8 cellular contexts compared by ENCODE assay signal in the genomic region with DNA sequence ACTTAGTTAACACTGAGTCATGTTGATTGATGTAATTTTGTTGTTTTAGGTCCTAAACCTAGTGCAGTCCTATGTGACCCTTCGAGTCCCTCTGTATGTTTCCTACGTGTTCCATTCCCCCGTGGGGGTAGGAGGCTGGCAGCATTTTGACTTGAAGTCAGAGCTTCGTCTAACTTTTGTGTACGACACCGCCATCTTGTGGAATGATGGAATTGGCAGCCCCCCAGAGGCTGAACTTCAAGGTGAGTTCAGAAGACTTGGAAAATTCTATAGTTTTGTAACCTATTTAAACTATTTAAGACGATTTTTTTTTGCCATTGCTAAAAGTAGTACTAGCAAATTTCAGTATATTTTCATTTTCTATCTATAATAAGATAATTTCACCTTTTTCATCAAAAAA.
DNase-seq lines count a peak whose midpoint lies in the region; ATAC-seq and TF ChIP-seq lines count a peak whose summit lies in the region.

No MANE protein-coding gene starts in this region.

- ATAC-seq in GM18861 (IDR thresholded peaks at IDR 0.05; ENCODE audit: unreplicated experiment) (peak; percentile 51), SK-N-SH treated with all-trans-retinoic acid at 6 μM for 48 hours (peak; percentile 61; the same call in 1 of the 3 replicates)

- no peak overlapping the region for H3K4me3 ChIP-seq in HL-60 (replicated peaks; ENCODE audit: insufficient read depth, low read length)

- DNase-seq in AML-193 (lab: John Stamatoyannopoulos, UW) (peak; percentile 4 to 9), HL-60 (ENCODE audit: low read depth in 1 of 2, low spot score in 1 of 2) (peak in 1 of 2 experiments; percentile 43), dermis blood vessel endothelial cell (peak; percentile 49), myocyte (ENCODE audit: low read depth) (peak; percentile 39), NCI-H187 (lab: John Stamatoyannopoulos, UW) (no peak), NCI-H226 (no peak)

- TF ChIP-seq CTCF in HL-60 (IDR thresholded peaks at IDR 0.05; ENCODE audit: insufficient read depth, low read length), result peak; percentile 22

- H3K27ac ChIP-seq in HL-60 (replicated peaks), result no peak overlapping the region

- peaks cover 6% of the 10 kb centered on the region for H3K27me3 ChIP-seq in HL-60 (ENCODE audit: insufficient read depth, poor library complexity, severe bottlenecking)

TF ChIP-seq in SK-N-SH treated with all-trans-retinoic acid at 6 μM for 48 hours, 23 proteins besides CTCF, POLR2A, EP300 and RAD21:
- TF ChIP-seq, protein P1, sequence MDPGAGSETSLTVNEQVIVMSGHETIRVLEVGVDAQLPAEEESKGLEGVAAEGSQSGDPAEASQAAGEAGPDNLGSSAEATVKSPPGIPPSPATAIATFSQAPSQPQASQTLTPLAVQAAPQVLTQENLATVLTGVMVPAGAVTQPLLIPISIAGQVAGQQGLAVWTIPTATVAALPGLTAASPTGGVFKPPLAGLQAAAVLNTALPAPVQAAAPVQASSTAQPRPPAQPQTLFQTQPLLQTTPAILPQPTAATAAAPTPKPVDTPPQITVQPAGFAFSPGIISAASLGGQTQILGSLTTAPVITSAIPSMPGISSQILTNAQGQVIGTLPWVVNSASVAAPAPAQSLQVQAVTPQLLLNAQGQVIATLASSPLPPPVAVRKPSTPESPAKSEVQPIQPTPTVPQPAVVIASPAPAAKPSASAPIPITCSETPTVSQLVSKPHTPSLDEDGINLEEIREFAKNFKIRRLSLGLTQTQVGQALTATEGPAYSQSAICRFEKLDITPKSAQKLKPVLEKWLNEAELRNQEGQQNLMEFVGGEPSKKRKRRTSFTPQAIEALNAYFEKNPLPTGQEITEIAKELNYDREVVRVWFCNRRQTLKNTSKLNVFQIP (CRISPR knock-in tag; IDR thresholded peaks at IDR 0.05; ENCODE audit: borderline replicate concordance, low read depth), result no peak
- TF ChIP-seq, protein P2, sequence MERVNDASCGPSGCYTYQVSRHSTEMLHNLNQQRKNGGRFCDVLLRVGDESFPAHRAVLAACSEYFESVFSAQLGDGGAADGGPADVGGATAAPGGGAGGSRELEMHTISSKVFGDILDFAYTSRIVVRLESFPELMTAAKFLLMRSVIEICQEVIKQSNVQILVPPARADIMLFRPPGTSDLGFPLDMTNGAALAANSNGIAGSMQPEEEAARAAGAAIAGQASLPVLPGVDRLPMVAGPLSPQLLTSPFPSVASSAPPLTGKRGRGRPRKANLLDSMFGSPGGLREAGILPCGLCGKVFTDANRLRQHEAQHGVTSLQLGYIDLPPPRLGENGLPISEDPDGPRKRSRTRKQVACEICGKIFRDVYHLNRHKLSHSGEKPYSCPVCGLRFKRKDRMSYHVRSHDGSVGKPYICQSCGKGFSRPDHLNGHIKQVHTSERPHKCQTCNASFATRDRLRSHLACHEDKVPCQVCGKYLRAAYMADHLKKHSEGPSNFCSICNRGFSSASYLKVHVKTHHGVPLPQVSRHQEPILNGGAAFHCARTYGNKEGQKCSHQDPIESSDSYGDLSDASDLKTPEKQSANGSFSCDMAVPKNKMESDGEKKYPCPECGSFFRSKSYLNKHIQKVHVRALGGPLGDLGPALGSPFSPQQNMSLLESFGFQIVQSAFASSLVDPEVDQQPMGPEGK (CRISPR knock-in tag; IDR thresholded peaks at IDR 0.05; ENCODE audit: borderline replicate concordance), result no peak
- TF ChIP-seq ESRRG (CRISPR knock-in tag; IDR thresholded peaks at IDR 0.05), result no peak
- TF ChIP-seq SNAI2 (CRISPR knock-in tag; IDR thresholded peaks at IDR 0.05), result no peak
- no peak for TF ChIP-seq PPARA (CRISPR knock-in tag; IDR thresholded peaks at IDR 0.05; ENCODE audit: borderline replicate concordance)
- TF ChIP-seq, protein P3, sequence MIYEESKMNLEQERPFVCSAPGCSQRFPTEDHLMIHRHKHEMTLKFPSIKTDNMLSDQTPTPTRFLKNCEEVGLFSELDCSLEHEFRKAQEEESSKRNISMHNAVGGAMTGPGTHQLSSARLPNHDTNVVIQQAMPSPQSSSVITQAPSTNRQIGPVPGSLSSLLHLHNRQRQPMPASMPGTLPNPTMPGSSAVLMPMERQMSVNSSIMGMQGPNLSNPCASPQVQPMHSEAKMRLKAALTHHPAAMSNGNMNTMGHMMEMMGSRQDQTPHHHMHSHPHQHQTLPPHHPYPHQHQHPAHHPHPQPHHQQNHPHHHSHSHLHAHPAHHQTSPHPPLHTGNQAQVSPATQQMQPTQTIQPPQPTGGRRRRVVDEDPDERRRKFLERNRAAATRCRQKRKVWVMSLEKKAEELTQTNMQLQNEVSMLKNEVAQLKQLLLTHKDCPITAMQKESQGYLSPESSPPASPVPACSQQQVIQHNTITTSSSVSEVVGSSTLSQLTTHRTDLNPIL (CRISPR knock-in tag; IDR thresholded peaks at IDR 0.05; ENCODE audit: low read depth), result no peak
- TF ChIP-seq ZNF565 (CRISPR knock-in tag; conservative IDR thresholded peaks at IDR 0.05; ENCODE audit: low read depth), result no peak
- TF ChIP-seq ARNTL (CRISPR knock-in tag; IDR thresholded peaks at IDR 0.05; ENCODE audit: borderline replicate concordance, low read depth), result no peak
- no peak for TF ChIP-seq GLIS3 (CRISPR knock-in tag; IDR thresholded peaks at IDR 0.05)
- no peak for TF ChIP-seq CSDC2 (CRISPR knock-in tag; IDR thresholded peaks at IDR 0.05)

Comparison
In these comparisons a context has a peak if more than half of its experiments do, and no peak if none do; other contexts are left out.
1. DNase-seq: peak in AML-193 (2 of 2), dermis blood vessel endothelial cell (single experiment) and myocyte (single experiment); none in NCI-H187 (0 of 2) and NCI-H226 (single experiment).